ENCODE assay signal across 9 cellular contexts in the genomic region with DNA sequence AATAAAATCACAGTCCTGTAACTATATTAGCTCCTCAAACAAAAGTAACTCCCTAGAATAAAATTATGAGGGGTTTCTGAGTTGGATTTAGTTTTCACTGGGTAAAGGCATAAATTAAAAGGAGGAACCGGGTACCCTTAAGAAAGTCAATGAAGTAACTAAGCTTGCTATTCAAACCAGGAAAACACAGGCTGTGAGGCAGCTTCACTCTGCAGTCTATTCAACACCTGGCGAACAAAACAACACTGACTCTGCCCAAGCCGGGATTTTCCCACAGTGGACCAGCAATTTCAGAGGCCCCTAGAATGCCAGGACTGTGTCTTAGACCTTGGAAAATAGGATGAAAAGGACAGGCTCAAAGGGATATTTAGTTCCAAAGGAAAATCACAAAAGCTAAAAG. TPM values are rescaled to one million over a fixed set of nuclear protein-coding genes. Genes with fewer than 3 reads are reported as not detected.
DNase-seq lines count a peak whose midpoint lies in the region; ATAC-seq and TF ChIP-seq lines count a peak whose summit lies in the region.
"Had no signal": no experiment of that assay in that cellular context is flagged by ENCODE, and none has a peak within 500 bp of the region (broad histone marks: within the 10 kb centered on the region; RNA-seq: fewer than 3 reads in every experiment).

No MANE protein-coding gene starts in this region.

- WGBS in gastroesophageal sphincter (ENCODE audit: low coverage in 1 of 2), 2 donors: 37 to 47% methylated on average over 3 of the region's 3 CpGs

- no peaks in the 10 kb centered on the region for H3K27me3 Mint-ChIP-seq in activated naive CD4-positive, alpha-beta T cell treated with anti-CD3 and anti-CD28 coated beads, Interleukin-2, amount 10 ng/mL, durations not matched to agents 7 days and 5 days
- H3K27me3 Mint-ChIP-seq in T-cell: no peaks in the 10 kb centered on the region

- no peak overlapping the region for H3K4me3 ChIP-seq in gastroesophageal sphincter
- H3K4me3 ChIP-seq in thoracic aorta: peak overlapping the region; percentile 53

- POLR2A ChIA-PET in T-cell (lab: Charles Lee): interaction anchor here in 1 of 2 donors (0.6 to 1.1 kb wide), 2 partner anchors 26 to 28 kb away, joined by 3 read pairs; no protein-coding TSS in a partner anchor

- no peaks in the 10 kb centered on the region for H3K9me3 ChIP-seq in gastroesophageal sphincter
- no peaks in the 10 kb centered on the region for H3K9me3 ChIP-seq in thoracic aorta

- ATAC-seq in T-cell (replicated peaks in 1 of 4) (no peak), gastroesophageal sphincter (no peak), thoracic aorta (ENCODE audit: insufficient number of reproducible peaks, low FRiP score, low read depth) (no peak), GM21381 (IDR thresholded peaks at IDR 0.05; ENCODE audit: unreplicated experiment) (no peak)

- H3K27me3 ChIP-seq in gastroesophageal sphincter: no peaks in the 10 kb centered on the region
- no peaks in the 10 kb centered on the region for H3K27me3 ChIP-seq in thoracic aorta (replicated peaks; ENCODE audit: insufficient read depth)

- H3K4me3 Mint-ChIP-seq in activated naive CD4-positive, alpha-beta T cell treated with anti-CD3 and anti-CD28 coated beads, Interleukin-2, amount 10 ng/mL, durations not matched to agents 7 days and 5 days: no peak overlapping the region
- peak overlapping the region in 1 of 3 donors; percentile 36 for H3K4me3 Mint-ChIP-seq in T-cell

- H3K27ac ChIP-seq in gastroesophageal sphincter: peak overlapping the region; percentile 37 to 72 (median 66)
- peak overlapping the region; percentile 76 to 77 for H3K27ac ChIP-seq in thoracic aorta

- no peak for DNase-seq in activated naive CD4-positive, alpha-beta T cell treated with anti-CD3 and anti-CD28 coated beads, Interleukin-2, amount 10 ng/mL, durations not matched to agents 7 days and 5 days
- DNase-seq in activated naive CD4-positive, alpha-beta T cell treated with anti-CD3 and anti-CD28 coated beads, Interleukin-2, amount 50 U/mL, for 16 hours: no peak
- DNase-seq in T-cell: no peak
- DNase-seq in thoracic aorta (ENCODE audit: low spot score): no peak
- DNase-seq in cerebellar cortex (ENCODE audit: low spot score): no peak
- DNase-seq in HK-2 (ENCODE audit: unreplicated experiment): no peak
- DNase-seq: NCI-H1930 had no signal

- TF ChIP-seq CTCF in gastroesophageal sphincter (IDR thresholded peaks at IDR 0.05): no peak
- TF ChIP-seq CTCF in thoracic aorta (IDR thresholded peaks at IDR 0.05): no peak

- no peak for TF ChIP-seq EP300 in gastroesophageal sphincter (IDR thresholded peaks at IDR 0.05)

- CTCF ChIA-PET in activated naive CD4-positive, alpha-beta T cell treated with anti-CD3 and anti-CD28 coated beads, Interleukin-2, amount 10 ng/mL, durations not matched to agents 7 days and 5 days (lab: Charles Lee): interaction anchor here (0.7 to 1.4 kb wide), 5 partner anchors 8 to 32 kb away, joined by 3 to 4 read pairs (median 3); no protein-coding TSS in a partner anchor
- CTCF ChIA-PET in T-cell (lab: Charles Lee): interaction anchor here (0.7 to 0.9 kb wide), 2 partner anchors 10 to 25 kb away, joined by 3 read pairs; partner anchors contain the start of gene CREB1 (in 1 of the 2)

- peaks cover 65% of the 10 kb centered on the region for H3K4me1 Mint-ChIP-seq in activated naive CD4-positive, alpha-beta T cell treated with anti-CD3 and anti-CD28 coated beads, Interleukin-2, amount 10 ng/mL, durations not matched to agents 7 days and 5 days
- peaks cover 33 to 51% (median 51%) of the 10 kb centered on the region in 3 donors for H3K4me1 Mint-ChIP-seq in T-cell

- H3K4me1 ChIP-seq in gastroesophageal sphincter (peaks cover 7 to 35% (median 11%) of the 10 kb centered on the region in 3 donors), thoracic aorta (ENCODE audit: control insufficient read depth in 1 of 2, low read depth in 2 of 2) (peaks cover 25 to 42% of the 10 kb centered on the region in 2 donors)

- peak overlapping the region; percentile 35 for H3K27ac Mint-ChIP-seq in activated naive CD4-positive, alpha-beta T cell treated with anti-CD3 and anti-CD28 coated beads, Interleukin-2, amount 10 ng/mL, durations not matched to agents 7 days and 5 days
- peak overlapping the region; percentile 1 to 5 for H3K27ac Mint-ChIP-seq in T-cell

- H3K36me3 Mint-ChIP-seq in activated naive CD4-positive, alpha-beta T cell treated with anti-CD3 and anti-CD28 coated beads, Interleukin-2, amount 10 ng/mL, durations not matched to agents 7 days and 5 days: no peaks in the 10 kb centered on the region
- no peaks in the 10 kb centered on the region for H3K36me3 Mint-ChIP-seq in T-cell

- no peaks in the 10 kb centered on the region for H3K9me3 Mint-ChIP-seq in activated naive CD4-positive, alpha-beta T cell treated with anti-CD3 and anti-CD28 coated beads, Interleukin-2, amount 10 ng/mL, durations not matched to agents 7 days and 5 days
- H3K9me3 Mint-ChIP-seq in T-cell: no peaks in the 10 kb centered on the region

- TF ChIP-seq POLR2A in gastroesophageal sphincter (IDR thresholded peaks at IDR 0.05): no peak

- no peaks in the 10 kb centered on the region for H3K36me3 ChIP-seq in gastroesophageal sphincter
- no peaks in the 10 kb centered on the region for H3K36me3 ChIP-seq in thoracic aorta

RNA-seq across cellular contexts. Expression of gene CREB1, which starts 24.6 kb away (rescaled TPM):
- total RNA-seq in T-cell: 100 to 1,000 TPM in 3 of 5 donors, 10 to 100 TPM in 2; 94.0 to 118 (median 100) TPM
- total RNA-seq in gastroesophageal sphincter: 10 to 100 TPM; 46.0 to 60.2 (median 57.5) TPM
- total RNA-seq in thoracic aorta: 10 to 100 TPM; 37.1 to 49.0 TPM
